ENCODE assay signal across 8 cellular contexts in genomic region chr4:186104895-186105720, GRCh38. TPM values are rescaled to one million over a fixed set of nuclear protein-coding genes. Genes with fewer than 3 reads are reported as not detected.
DNase-seq lines count a peak whose midpoint lies in the region; ATAC-seq and TF ChIP-seq lines count a peak whose summit lies in the region.

No MANE protein-coding gene starts in this region.

- H3K36me3 Mint-ChIP-seq in activated naive CD8-positive, alpha-beta T cell treated with anti-CD3 and anti-CD28 coated beads, Interleukin-2, amount 50 U/mL, for 24 hours (ENCODE audit: low read depth): no peaks in the 10 kb centered on the region

- no peaks in the 10 kb centered on the region for H3K9me3 ChIP-seq in smooth muscle cell (replicated peaks; ENCODE audit: low read depth)

- H3K27ac Mint-ChIP-seq in activated naive CD8-positive, alpha-beta T cell treated with anti-CD3 and anti-CD28 coated beads, Interleukin-2, amount 50 U/mL, for 24 hours: no peak overlapping the region

- no peaks in the 10 kb centered on the region for H3K9me3 Mint-ChIP-seq in activated naive CD8-positive, alpha-beta T cell treated with anti-CD3 and anti-CD28 coated beads, Interleukin-2, amount 50 U/mL, for 24 hours

- H3K79me2 ChIP-seq in smooth muscle cell (ENCODE audit: low read depth): no peaks in the 10 kb centered on the region

- peaks cover 41% of the 10 kb centered on the region for H3K27me3 ChIP-seq in smooth muscle cell (ENCODE audit: low read depth)

- H3K36me3 ChIP-seq in smooth muscle cell (ENCODE audit: low read depth): no peaks in the 10 kb centered on the region

- H3K4me1 ChIP-seq in smooth muscle cell (ENCODE audit: low read depth): peaks cover 12% of the 10 kb centered on the region

- H3K4me1 Mint-ChIP-seq in activated naive CD8-positive, alpha-beta T cell treated with anti-CD3 and anti-CD28 coated beads, Interleukin-2, amount 50 U/mL, for 24 hours: peaks cover 7% of the 10 kb centered on the region

- H3K4me3 Mint-ChIP-seq in activated naive CD8-positive, alpha-beta T cell treated with anti-CD3 and anti-CD28 coated beads, Interleukin-2, amount 50 U/mL, for 24 hours: peak overlapping the region; percentile 70

- H3K4me3 ChIP-seq in smooth muscle cell: peak overlapping the region; percentile 48

- peak overlapping the region; percentile 21 for H2AFZ ChIP-seq in smooth muscle cell (ENCODE audit: low read depth)

- TF ChIP-seq CTCF in smooth muscle cell (IDR thresholded peaks at IDR 0.05; ENCODE audit: borderline replicate concordance, insufficient read depth, poor library complexity, severe bottlenecking): no peak

- ATAC-seq in GM19043 (IDR thresholded peaks at IDR 0.05; ENCODE audit: low read depth, unreplicated experiment) (peak; percentile 34), HG03159 (IDR thresholded peaks at IDR 0.05; ENCODE audit: unreplicated experiment) (peak; percentile 36)
- ATAC-seq in activated naive CD8-positive, alpha-beta T cell treated with anti-CD3 and anti-CD28 coated beads, Interleukin-2, amount 50 U/mL, for 24 hours: peak; percentile 41

- H3F3A ChIP-seq in smooth muscle cell (ENCODE audit: low read depth): no peaks in the 10 kb centered on the region

- H3K27ac ChIP-seq in smooth muscle cell (ENCODE audit: low read depth): peak overlapping the region; percentile 22

- peak overlapping the region; percentile 88 for H3K4me2 ChIP-seq in smooth muscle cell

- H3K27me3 Mint-ChIP-seq in activated naive CD8-positive, alpha-beta T cell treated with anti-CD3 and anti-CD28 coated beads, Interleukin-2, amount 50 U/mL, for 24 hours: peaks cover 53% of the 10 kb centered on the region

- DNase-seq in AG08396 (ENCODE audit: low spot score): peak; percentile 40
- DNase-seq in activated naive CD8-positive, alpha-beta T cell treated with anti-CD3 and anti-CD28 coated beads, Interleukin-2, amount 50 U/mL, for 24 hours: no peak
- DNase-seq in iPS-NIHi11 (ENCODE audit: low spot score): peak; percentile 72
- no peak for DNase-seq in smooth muscle cell (lab: John Stamatoyannopoulos, UW; ENCODE audit: unreplicated experiment)
- no peak for DNase-seq in inferior parietal cortex (ENCODE audit: extremely low spot score)
- DNase-seq in NCI-H1092 treated with DMSO at 0.1 percent for 48 hours (lab: John Stamatoyannopoulos, UW): no peak

- WGBS in smooth muscle cell (ENCODE audit: low lambda C conversion rate): 7% methylated on average over 43 of the region's 91 CpGs

- peak overlapping the region; percentile 70 for H3K9ac ChIP-seq in smooth muscle cell (ENCODE audit: low read depth)

- H4K20me1 ChIP-seq in smooth muscle cell (ENCODE audit: low read depth): no peaks in the 10 kb centered on the region

RNA-seq across cellular contexts. Expression of gene FAM149A, which starts 0.6 kb away (rescaled TPM):
- total RNA-seq in smooth muscle cell: 4.3 and 5.8 TPM in 2 replicates
- polyA plus RNA-seq in smooth muscle cell: 0.55 and 3.7 TPM in 2 replicates

RNA-seq across cellular contexts. Expression of gene TLR3, which starts 36.2 kb away (rescaled TPM):
- total RNA-seq in smooth muscle cell: 0.40 and 2.0 TPM in 2 replicates
- 1.0 and 1.3 TPM in 2 replicates for polyA plus RNA-seq in smooth muscle cell

Comparison
In these comparisons a context has a peak if more than half of its experiments do, and no peak if none do; other contexts are left out.
1. DNase-seq: peak in AG08396 (single experiment) and iPS-NIHi11 (single experiment); none in activated naive CD8-positive, alpha-beta T cell treated with anti-CD3 and anti-CD28 coated beads, Interleukin-2, amount 50 U/mL, for 24 hours (single experiment), smooth muscle cell (single experiment), inferior parietal cortex (single experiment) and NCI-H1092 treated with DMSO at 0.1 percent for 48 hours (single experiment).
2. Peak in every context shown above with its lines, with median percentiles within 50 percentile points of each other: ATAC-seq.